Comparison of ENCODE assay signal across 1 cellular context in the genomic region with DNA sequence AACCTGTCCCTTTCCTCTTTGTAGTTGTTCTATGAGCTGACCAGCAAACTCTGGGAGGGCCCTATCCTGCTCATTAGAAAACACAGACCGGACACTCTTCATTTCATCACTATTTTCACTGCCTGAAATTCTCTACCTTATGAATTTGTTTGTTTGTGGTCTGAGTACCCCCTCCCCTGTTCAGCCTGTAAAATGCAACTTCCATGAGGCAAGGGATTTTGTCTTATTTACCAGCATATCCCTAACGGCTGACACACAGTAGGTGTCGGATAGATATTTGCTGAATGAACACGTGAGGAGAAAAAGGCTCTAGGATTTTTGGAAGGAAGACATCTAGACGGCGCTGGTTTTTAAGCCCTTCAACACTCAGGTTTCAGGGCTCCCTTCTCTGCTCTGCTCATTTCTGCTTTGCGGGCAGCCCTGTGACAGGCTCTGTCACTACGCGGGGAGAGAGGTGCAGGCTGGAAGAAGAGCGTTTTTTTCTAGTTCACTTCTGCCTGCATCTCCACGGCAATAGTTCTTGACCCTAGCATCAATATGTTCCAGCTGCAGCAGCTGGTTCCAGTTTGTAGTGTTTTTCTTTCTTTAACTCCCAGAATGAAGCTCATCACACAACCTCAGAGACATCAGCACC.
TF ChIP-seq lines count a peak whose summit lies in the region.

No MANE protein-coding gene starts in this region.

TF ChIP-seq in neural cell, 6 proteins besides CTCF, POLR2A, EP300 and RAD21 (continued from another document):
- TF ChIP-seq POLR2AphosphoS5 (IDR thresholded peaks at IDR 0.05), result no peak
- no peak for TF ChIP-seq TAF1 (IDR thresholded peaks at IDR 0.05; ENCODE audit: low read depth)
- TF ChIP-seq SMC3 (conservative IDR thresholded peaks at IDR 0.05; ENCODE audit: poor library complexity), result peak; percentile 43
- TF ChIP-seq, protein P1, sequence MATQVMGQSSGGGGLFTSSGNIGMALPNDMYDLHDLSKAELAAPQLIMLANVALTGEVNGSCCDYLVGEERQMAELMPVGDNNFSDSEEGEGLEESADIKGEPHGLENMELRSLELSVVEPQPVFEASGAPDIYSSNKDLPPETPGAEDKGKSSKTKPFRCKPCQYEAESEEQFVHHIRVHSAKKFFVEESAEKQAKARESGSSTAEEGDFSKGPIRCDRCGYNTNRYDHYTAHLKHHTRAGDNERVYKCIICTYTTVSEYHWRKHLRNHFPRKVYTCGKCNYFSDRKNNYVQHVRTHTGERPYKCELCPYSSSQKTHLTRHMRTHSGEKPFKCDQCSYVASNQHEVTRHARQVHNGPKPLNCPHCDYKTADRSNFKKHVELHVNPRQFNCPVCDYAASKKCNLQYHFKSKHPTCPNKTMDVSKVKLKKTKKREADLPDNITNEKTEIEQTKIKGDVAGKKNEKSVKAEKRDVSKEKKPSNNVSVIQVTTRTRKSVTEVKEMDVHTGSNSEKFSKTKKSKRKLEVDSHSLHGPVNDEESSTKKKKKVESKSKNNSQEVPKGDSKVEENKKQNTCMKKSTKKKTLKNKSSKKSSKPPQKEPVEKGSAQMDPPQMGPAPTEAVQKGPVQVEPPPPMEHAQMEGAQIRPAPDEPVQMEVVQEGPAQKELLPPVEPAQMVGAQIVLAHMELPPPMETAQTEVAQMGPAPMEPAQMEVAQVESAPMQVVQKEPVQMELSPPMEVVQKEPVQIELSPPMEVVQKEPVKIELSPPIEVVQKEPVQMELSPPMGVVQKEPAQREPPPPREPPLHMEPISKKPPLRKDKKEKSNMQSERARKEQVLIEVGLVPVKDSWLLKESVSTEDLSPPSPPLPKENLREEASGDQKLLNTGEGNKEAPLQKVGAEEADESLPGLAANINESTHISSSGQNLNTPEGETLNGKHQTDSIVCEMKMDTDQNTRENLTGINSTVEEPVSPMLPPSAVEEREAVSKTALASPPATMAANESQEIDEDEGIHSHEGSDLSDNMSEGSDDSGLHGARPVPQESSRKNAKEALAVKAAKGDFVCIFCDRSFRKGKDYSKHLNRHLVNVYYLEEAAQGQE (IDR thresholded peaks at IDR 0.05; ENCODE audit: borderline replicate concordance), result no peak
